ENCODE assay signal across 1 cellular context in the genomic region with DNA sequence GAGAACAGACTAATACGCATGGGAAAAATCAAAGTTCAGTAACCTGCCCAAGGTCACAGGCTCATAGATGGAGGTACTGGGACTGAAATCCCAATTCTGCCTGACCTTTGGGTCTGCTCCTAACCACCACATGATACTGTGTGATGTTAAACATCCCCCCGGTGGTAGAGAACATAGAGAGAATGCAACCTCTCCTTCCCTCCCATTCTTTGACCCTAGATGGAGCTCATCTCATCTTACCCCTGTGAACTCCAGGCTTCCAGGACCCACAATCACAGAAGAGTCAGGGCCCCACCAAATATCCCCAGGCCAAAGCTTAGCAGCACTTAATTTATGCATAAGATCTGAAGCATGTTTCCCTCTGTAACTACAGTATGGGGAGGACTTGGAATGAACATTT.
TF ChIP-seq lines count a peak whose summit lies in the region.

No MANE protein-coding gene starts in this region.

TF ChIP-seq in WTC11, 78 proteins besides CTCF, POLR2A, EP300 and RAD21:
- no peak for TF ChIP-seq ZNF423 (CRISPR knock-in tag; IDR thresholded peaks at IDR 0.05)
